Comparison of ENCODE assay signal across 1 cellular context in the genomic region with DNA sequence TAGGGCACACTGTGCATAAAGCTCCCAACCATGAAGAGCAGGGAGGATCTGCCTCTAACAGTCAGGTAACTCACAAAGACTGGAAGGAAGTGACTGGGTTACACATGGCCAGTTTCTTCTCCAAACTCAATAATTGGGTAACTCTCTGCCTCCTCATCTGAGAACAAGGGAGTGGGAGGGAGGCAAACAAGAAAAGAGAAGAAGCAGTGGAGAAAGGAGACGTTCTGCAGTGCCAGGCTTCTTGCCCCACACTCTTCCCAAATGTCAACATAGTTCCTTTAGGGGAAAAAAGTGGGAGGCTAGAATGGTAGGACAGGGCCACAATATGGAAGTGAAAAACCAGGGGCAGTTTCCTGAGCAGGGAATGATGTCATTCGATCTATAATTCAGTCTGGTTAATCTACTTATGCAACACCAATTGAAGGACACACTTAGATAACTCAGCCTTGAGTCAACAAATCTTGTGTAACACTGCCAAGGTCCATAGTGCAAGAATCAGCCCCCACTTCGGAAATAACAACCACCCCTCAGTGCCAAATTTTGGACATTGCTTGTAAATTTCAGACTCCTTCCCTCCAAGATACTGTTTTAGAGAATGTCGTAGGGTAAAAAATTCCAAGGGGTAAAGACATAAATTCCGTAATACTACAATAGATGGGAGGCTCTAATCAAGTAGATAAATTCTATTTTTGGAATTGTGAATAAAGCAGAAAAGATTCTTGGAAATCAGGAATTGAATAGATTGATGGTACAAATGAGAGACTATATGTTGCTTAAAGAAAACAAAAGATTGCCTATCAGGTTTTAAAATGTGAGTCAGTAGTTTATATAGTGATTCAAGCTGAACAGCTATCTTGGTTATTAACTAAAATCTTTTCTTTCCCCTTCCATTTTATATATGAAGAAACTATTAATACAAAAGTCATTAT.
TF ChIP-seq lines count a peak whose summit lies in the region.

No MANE protein-coding gene starts in this region.

TF ChIP-seq in HEK293, 187 proteins besides CTCF, POLR2A, EP300 and RAD21 (continued from another document):
- TF ChIP-seq, protein P1, sequence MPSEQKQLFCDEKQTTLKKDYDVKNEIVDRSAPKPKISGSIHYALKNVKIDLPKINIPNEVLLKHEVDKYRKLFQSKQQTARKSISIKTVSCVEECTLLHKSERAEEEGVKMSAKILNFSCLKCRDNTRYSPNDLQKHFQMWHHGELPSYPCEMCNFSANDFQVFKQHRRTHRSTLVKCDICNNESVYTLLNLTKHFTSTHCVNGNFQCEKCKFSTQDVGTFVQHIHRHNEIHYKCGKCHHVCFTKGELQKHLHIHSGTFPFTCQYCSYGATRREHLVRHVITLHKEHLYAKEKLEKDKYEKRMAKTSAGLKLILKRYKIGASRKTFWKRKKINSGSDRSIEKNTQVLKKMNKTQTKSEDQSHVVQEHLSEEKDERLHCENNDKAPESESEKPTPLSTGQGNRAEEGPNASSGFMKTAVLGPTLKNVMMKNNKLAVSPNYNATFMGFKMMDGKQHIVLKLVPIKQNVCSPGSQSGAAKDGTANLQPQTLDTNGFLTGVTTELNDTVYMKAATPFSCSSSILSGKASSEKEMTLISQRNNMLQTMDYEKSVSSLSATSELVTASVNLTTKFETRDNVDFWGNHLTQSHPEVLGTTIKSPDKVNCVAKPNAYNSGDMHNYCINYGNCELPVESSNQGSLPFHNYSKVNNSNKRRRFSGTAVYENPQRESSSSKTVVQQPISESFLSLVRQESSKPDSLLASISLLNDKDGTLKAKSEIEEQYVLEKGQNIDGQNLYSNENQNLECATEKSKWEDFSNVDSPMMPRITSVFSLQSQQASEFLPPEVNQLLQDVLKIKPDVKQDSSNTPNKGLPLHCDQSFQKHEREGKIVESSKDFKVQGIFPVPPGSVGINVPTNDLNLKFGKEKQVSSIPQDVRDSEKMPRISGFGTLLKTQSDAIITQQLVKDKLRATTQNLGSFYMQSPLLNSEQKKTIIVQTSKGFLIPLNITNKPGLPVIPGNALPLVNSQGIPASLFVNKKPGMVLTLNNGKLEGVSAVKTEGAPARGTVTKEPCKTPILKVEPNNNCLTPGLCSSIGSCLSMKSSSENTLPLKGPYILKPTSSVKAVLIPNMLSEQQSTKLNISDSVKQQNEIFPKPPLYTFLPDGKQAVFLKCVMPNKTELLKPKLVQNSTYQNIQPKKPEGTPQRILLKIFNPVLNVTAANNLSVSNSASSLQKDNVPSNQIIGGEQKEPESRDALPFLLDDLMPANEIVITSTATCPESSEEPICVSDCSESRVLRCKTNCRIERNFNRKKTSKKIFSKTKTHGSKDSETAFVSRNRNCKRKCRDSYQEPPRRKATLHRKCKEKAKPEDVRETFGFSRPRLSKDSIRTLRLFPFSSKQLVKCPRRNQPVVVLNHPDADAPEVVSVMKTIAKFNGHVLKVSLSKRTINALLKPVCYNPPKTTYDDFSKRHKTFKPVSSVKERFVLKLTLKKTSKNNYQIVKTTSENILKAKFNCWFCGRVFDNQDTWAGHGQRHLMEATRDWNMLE (tag by site-specific recombination; conservative IDR thresholded peaks at IDR 0.05; ENCODE audit: low read depth), result 0 out of 2 replicates have a peak, but pooled peaks have one; percentile 51
- peak; percentile 73; the same call in 1 of the 2 replicates for TF ChIP-seq ZNF530 (tag by site-specific recombination; IDR thresholded peaks at IDR 0.05; ENCODE audit: low read depth)
- TF ChIP-seq ZNF837 (tag by site-specific recombination; IDR thresholded peaks at IDR 0.05), result no peak
- no peak for TF ChIP-seq ZNF248 (tag by site-specific recombination; IDR thresholded peaks at IDR 0.05)
- peak; percentile 92; the same call in 1 of the 2 replicates for TF ChIP-seq ZEB2 (tag by site-specific recombination; IDR thresholded peaks at IDR 0.05)
- TF ChIP-seq, protein P2, sequence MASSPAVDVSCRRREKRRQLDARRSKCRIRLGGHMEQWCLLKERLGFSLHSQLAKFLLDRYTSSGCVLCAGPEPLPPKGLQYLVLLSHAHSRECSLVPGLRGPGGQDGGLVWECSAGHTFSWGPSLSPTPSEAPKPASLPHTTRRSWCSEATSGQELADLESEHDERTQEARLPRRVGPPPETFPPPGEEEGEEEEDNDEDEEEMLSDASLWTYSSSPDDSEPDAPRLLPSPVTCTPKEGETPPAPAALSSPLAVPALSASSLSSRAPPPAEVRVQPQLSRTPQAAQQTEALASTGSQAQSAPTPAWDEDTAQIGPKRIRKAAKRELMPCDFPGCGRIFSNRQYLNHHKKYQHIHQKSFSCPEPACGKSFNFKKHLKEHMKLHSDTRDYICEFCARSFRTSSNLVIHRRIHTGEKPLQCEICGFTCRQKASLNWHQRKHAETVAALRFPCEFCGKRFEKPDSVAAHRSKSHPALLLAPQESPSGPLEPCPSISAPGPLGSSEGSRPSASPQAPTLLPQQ (tag by site-specific recombination; IDR thresholded peaks at IDR 0.05), result peak; percentile 71
- TF ChIP-seq, protein P3, sequence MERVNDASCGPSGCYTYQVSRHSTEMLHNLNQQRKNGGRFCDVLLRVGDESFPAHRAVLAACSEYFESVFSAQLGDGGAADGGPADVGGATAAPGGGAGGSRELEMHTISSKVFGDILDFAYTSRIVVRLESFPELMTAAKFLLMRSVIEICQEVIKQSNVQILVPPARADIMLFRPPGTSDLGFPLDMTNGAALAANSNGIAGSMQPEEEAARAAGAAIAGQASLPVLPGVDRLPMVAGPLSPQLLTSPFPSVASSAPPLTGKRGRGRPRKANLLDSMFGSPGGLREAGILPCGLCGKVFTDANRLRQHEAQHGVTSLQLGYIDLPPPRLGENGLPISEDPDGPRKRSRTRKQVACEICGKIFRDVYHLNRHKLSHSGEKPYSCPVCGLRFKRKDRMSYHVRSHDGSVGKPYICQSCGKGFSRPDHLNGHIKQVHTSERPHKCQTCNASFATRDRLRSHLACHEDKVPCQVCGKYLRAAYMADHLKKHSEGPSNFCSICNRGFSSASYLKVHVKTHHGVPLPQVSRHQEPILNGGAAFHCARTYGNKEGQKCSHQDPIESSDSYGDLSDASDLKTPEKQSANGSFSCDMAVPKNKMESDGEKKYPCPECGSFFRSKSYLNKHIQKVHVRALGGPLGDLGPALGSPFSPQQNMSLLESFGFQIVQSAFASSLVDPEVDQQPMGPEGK (tag by site-specific recombination; IDR thresholded peaks at IDR 0.05), result peak; percentile 65; the same call in 1 of the 2 replicates
- TF ChIP-seq OSR2 (tag by site-specific recombination; IDR thresholded peaks at IDR 0.05), result peak; percentile 65
- no peak for TF ChIP-seq ZNF23 (tag by site-specific recombination; IDR thresholded peaks at IDR 0.05; ENCODE audit: borderline replicate concordance)
- TF ChIP-seq ZNF2 (tag by site-specific recombination; IDR thresholded peaks at IDR 0.05), result no peak
- 0 out of 2 replicates have a peak, but pooled peaks have one; percentile 11 for TF ChIP-seq PRDM1 (tag by site-specific recombination; IDR thresholded peaks at IDR 0.05)
- TF ChIP-seq ZNF843 (tag by site-specific recombination; IDR thresholded peaks at IDR 0.05), result peak; percentile 67; the same call in 1 of the 2 replicates
- TF ChIP-seq ZNF585B (tag by site-specific recombination; IDR thresholded peaks at IDR 0.05), result peak; percentile 64
- no peak for TF ChIP-seq ZNF791 (tag by site-specific recombination; IDR thresholded peaks at IDR 0.05)
- TF ChIP-seq, protein P4, sequence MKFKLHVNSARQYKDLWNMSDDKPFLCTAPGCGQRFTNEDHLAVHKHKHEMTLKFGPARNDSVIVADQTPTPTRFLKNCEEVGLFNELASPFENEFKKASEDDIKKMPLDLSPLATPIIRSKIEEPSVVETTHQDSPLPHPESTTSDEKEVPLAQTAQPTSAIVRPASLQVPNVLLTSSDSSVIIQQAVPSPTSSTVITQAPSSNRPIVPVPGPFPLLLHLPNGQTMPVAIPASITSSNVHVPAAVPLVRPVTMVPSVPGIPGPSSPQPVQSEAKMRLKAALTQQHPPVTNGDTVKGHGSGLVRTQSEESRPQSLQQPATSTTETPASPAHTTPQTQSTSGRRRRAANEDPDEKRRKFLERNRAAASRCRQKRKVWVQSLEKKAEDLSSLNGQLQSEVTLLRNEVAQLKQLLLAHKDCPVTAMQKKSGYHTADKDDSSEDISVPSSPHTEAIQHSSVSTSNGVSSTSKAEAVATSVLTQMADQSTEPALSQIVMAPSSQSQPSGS (tag by site-specific recombination; IDR thresholded peaks at IDR 0.05; ENCODE audit: low read depth), result peak; percentile 95
- TF ChIP-seq SCRT2 (tag by site-specific recombination; IDR thresholded peaks at IDR 0.05), result no peak
- TF ChIP-seq ZNF274 (IDR thresholded peaks at IDR 0.05; ENCODE audit: low read length), result no peak
- no peak for TF ChIP-seq ZNF274 (tag by site-specific recombination; IDR thresholded peaks at IDR 0.05; ENCODE audit: borderline replicate concordance)
- TF ChIP-seq KLF9 (tag by site-specific recombination; IDR thresholded peaks at IDR 0.05; ENCODE audit: low read depth), result no peak
- peak; percentile 91 for TF ChIP-seq ZXDB (tag by site-specific recombination; IDR thresholded peaks at IDR 0.05)
- peak; percentile 61 for TF ChIP-seq ZNF366 (tag by site-specific recombination; conservative IDR thresholded peaks at IDR 0.05)
- no peak for TF ChIP-seq BCL11B (tag by site-specific recombination; IDR thresholded peaks at IDR 0.05; ENCODE audit: low read depth)
- no peak for TF ChIP-seq ZNF311 (tag by site-specific recombination; IDR thresholded peaks at IDR 0.05; ENCODE audit: borderline replicate concordance)
- TF ChIP-seq, protein P5, sequence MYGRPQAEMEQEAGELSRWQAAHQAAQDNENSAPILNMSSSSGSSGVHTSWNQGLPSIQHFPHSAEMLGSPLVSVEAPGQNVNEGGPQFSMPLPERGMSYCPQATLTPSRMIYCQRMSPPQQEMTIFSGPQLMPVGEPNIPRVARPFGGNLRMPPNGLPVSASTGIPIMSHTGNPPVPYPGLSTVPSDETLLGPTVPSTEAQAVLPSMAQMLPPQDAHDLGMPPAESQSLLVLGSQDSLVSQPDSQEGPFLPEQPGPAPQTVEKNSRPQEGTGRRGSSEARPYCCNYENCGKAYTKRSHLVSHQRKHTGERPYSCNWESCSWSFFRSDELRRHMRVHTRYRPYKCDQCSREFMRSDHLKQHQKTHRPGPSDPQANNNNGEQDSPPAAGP (tag by site-specific recombination; IDR thresholded peaks at IDR 0.05), result peak; percentile 68; the same call in 1 of the 2 replicates
- no peak for TF ChIP-seq ZNF223 (tag by site-specific recombination; IDR thresholded peaks at IDR 0.05)
- TF ChIP-seq, protein P6, sequence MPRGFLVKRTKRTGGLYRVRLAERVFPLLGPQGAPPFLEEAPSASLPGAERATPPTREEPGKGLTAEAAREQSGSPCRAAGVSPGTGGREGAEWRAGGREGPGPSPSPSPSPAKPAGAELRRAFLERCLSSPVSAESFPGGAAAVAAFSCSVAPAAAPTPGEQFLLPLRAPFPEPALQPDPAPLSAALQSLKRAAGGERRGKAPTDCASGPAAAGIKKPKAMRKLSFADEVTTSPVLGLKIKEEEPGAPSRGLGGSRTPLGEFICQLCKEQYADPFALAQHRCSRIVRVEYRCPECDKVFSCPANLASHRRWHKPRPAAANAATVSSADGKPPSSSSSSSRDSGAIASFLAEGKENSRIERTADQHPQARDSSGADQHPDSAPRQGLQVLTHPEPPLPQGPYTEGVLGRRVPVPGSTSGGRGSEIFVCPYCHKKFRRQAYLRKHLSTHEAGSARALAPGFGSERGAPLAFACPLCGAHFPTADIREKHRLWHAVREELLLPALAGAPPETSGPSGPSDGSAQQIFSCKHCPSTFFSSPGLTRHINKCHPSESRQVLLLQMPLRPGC (tag by site-specific recombination; IDR thresholded peaks at IDR 0.05), result peak; percentile 74
- TF ChIP-seq, protein P7, sequence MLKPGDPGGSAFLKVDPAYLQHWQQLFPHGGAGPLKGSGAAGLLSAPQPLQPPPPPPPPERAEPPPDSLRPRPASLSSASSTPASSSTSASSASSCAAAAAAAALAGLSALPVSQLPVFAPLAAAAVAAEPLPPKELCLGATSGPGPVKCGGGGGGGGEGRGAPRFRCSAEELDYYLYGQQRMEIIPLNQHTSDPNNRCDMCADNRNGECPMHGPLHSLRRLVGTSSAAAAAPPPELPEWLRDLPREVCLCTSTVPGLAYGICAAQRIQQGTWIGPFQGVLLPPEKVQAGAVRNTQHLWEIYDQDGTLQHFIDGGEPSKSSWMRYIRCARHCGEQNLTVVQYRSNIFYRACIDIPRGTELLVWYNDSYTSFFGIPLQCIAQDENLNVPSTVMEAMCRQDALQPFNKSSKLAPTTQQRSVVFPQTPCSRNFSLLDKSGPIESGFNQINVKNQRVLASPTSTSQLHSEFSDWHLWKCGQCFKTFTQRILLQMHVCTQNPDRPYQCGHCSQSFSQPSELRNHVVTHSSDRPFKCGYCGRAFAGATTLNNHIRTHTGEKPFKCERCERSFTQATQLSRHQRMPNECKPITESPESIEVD (tag by site-specific recombination; IDR thresholded peaks at IDR 0.05), result peak; percentile 88
- TF ChIP-seq KLF16 (tag by site-specific recombination; IDR thresholded peaks at IDR 0.05), result peak; percentile 50; the same call in 1 of the 2 replicates
- TF ChIP-seq ZSCAN30 (tag by site-specific recombination; IDR thresholded peaks at IDR 0.05), result 0 out of 2 replicates have a peak, but pooled peaks have one; percentile 33
- TF ChIP-seq, protein P8, sequence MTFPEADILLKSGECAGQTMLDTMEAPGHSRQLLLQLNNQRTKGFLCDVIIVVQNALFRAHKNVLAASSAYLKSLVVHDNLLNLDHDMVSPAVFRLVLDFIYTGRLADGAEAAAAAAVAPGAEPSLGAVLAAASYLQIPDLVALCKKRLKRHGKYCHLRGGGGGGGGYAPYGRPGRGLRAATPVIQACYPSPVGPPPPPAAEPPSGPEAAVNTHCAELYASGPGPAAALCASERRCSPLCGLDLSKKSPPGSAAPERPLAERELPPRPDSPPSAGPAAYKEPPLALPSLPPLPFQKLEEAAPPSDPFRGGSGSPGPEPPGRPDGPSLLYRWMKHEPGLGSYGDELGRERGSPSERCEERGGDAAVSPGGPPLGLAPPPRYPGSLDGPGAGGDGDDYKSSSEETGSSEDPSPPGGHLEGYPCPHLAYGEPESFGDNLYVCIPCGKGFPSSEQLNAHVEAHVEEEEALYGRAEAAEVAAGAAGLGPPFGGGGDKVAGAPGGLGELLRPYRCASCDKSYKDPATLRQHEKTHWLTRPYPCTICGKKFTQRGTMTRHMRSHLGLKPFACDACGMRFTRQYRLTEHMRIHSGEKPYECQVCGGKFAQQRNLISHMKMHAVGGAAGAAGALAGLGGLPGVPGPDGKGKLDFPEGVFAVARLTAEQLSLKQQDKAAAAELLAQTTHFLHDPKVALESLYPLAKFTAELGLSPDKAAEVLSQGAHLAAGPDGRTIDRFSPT (tag by site-specific recombination; IDR thresholded peaks at IDR 0.05), result peak; percentile 52; the same call in 1 of the 2 replicates
- TF ChIP-seq ZNF10 (tag by site-specific recombination; IDR thresholded peaks at IDR 0.05), result peak; percentile 37; the same call in 1 of the 2 replicates
- TF ChIP-seq FEZF1 (tag by site-specific recombination; IDR thresholded peaks at IDR 0.05), result 0 out of 2 replicates have a peak, but pooled peaks have one; percentile 36
- no peak for TF ChIP-seq ZNF670 (tag by site-specific recombination; IDR thresholded peaks at IDR 0.05; ENCODE audit: low read depth)
TF ChIP-seq in HEK293: peak in this region for 36.
